ENCODE assay signal across 28 cellular contexts in the genomic region with DNA sequence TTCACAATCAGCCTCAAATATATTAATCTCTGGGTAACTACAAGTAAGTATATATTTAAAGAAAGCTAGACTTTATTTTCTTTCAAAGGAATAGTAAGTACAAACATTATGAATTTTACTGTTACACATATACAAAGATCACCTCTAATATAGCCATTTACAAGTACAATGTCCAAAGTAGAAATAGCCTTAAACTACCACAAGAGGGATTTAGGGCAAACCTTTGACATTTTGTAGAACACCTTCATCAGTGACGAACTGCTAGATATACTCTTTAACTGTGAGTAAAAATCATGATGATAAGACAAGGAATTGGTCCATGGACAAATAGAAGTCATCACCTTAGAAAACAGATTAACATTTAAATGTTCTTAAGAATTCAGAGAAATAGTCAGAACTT.
DNase-seq lines count a peak whose midpoint lies in the region; ATAC-seq and TF ChIP-seq lines count a peak whose summit lies in the region.
"Had no signal": no experiment of that assay in that cellular context is flagged by ENCODE, and none has a peak within 500 bp of the region (broad histone marks: within the 10 kb centered on the region; RNA-seq: fewer than 3 reads in every experiment).

No MANE protein-coding gene starts in this region.

- H3K27me3 Mint-ChIP-seq in neural crest cell (ENCODE audit: low read depth) (no peaks in the 10 kb centered on the region), MCF 10A (ENCODE audit: insufficient read depth, unreplicated experiment) (peaks cover 36% of the 10 kb centered on the region)
- H3K27me3 Mint-ChIP-seq: activated CD4-positive, alpha-beta memory T cell treated with anti-CD3 and anti-CD28 coated beads, Interleukin-2, amount 10 ng/mL, durations not matched to agents 7 days and 5 days; activated naive CD8-positive, alpha-beta T cell treated with anti-CD3 and anti-CD28 coated beads for 36 hours; naive B cell; T-cell had no signal

- POLR2A ChIA-PET in MCF 10A (lab: Yijun Ruan, JAX), result no interaction called here

- BruUV-seq in MCF 10A (replicated peaks; lab: Mats Ljungman, UMichigan), result no TSS peak

- peaks cover 4% of the 10 kb centered on the region for H3K9me3 Mint-ChIP-seq in neural crest cell
- H3K9me3 Mint-ChIP-seq in MCF 10A (ENCODE audit: unreplicated experiment), result no peaks in the 10 kb centered on the region
- H3K9me3 Mint-ChIP-seq: activated CD4-positive, alpha-beta memory T cell treated with anti-CD3 and anti-CD28 coated beads, Interleukin-2, amount 10 ng/mL, durations not matched to agents 7 days and 5 days had no signal

- TF ChIP-seq CTCF in GM12865 (IDR thresholded peaks at IDR 0.05; ENCODE audit: insufficient read depth, low read depth, low read length, missing control alignments), result no peak
- 0 out of 2 replicates have a peak, but pooled peaks have one; percentile 7 for TF ChIP-seq CTCF in LNCAP (IDR thresholded peaks at IDR 0.05)
- TF ChIP-seq CTCF in neural crest cell (conservative IDR thresholded peaks at IDR 0.05), result peak; percentile 34
- TF ChIP-seq CTCF in MCF 10A (IDR thresholded peaks at IDR 0.05; ENCODE audit: unreplicated experiment), result no peak

- no peak for ATAC-seq in HG03196 (IDR thresholded peaks at IDR 0.05; ENCODE audit: unreplicated experiment)
- ATAC-seq: heart left ventricle, left colon, T-cell had no signal

- DNase-seq in GM12865 (ENCODE audit: low read depth) (peak; percentile 2), SK-N-DZ (ENCODE audit: low spot score) (peak; percentile 45), neural crest cell (ENCODE audit: low read depth, low spot score) (no peak), NCI-H2227 (lab: John Stamatoyannopoulos, UW; ENCODE audit: unreplicated experiment) (no peak), MCF 10A (ENCODE audit: unreplicated experiment) (no peak), HK-2 (ENCODE audit: unreplicated experiment) (no peak)
- DNase-seq: activated CD4-positive, alpha-beta memory T cell treated with anti-CD3 and anti-CD28 coated beads, Interleukin-2, amount 10 ng/mL, durations not matched to agents 7 days and 5 days; activated CD4-positive, CD25-positive, alpha-beta regulatory T cell treated with anti-CD3 and anti-CD28 coated beads, Interleukin-2, amount 50 U/mL, for 72 hours; activated effector memory CD4-positive, alpha-beta T cell treated with Interleukin-2 at 50 U/mL for 16 hours; activated naive CD8-positive, alpha-beta T cell treated with anti-CD3 and anti-CD28 coated beads for 36 hours; caudate nucleus; heart left ventricle; left colon; naive B cell; NCI-H1417; NCI-H2081; NCI-H345; NCI-H82; SHP77 treated with DMSO at 0.1 percent for 48 hours; stimulated activated CD4-positive, alpha-beta T cell treated with anti-CD3 and anti-CD28 coated beads, Interleukin-4, amount 100 ng/mL, for 1 hour; stimulated activated naive CD4-positive, alpha-beta T cell; T-cell; uterus had no signal

- intact Hi-C loops in MCF 10A (cut with micrococcal nuclease), result no loop called here

- H3K4me1 Mint-ChIP-seq in neural crest cell (no peaks in the 10 kb centered on the region), MCF 10A (ENCODE audit: insufficient read depth, unreplicated experiment) (no peaks in the 10 kb centered on the region)
- H3K4me1 Mint-ChIP-seq: activated CD4-positive, alpha-beta memory T cell treated with anti-CD3 and anti-CD28 coated beads, Interleukin-2, amount 10 ng/mL, durations not matched to agents 7 days and 5 days; activated naive CD8-positive, alpha-beta T cell treated with anti-CD3 and anti-CD28 coated beads for 36 hours; CD14-positive monocyte; T-cell had no signal

- H3K4me3 Mint-ChIP-seq in neural crest cell (no peak overlapping the region), MCF 10A (ENCODE audit: unreplicated experiment) (no peak overlapping the region)
- H3K4me3 Mint-ChIP-seq: activated CD4-positive, alpha-beta memory T cell treated with anti-CD3 and anti-CD28 coated beads, Interleukin-2, amount 10 ng/mL, durations not matched to agents 7 days and 5 days; activated naive CD8-positive, alpha-beta T cell treated with anti-CD3 and anti-CD28 coated beads for 36 hours; CD14-positive monocyte; naive B cell; T-cell had no signal

- H3K36me3 Mint-ChIP-seq in neural crest cell (ENCODE audit: low read depth) (no peaks in the 10 kb centered on the region), MCF 10A (ENCODE audit: insufficient read depth, unreplicated experiment) (no peaks in the 10 kb centered on the region)
- H3K36me3 Mint-ChIP-seq: activated naive CD8-positive, alpha-beta T cell treated with anti-CD3 and anti-CD28 coated beads for 36 hours; CD14-positive monocyte; naive B cell; T-cell had no signal

- no peak overlapping the region for H3K4me3 ChIP-seq in GM12865 (ENCODE audit: low read depth, low read length)
- H3K4me3 ChIP-seq: ascending aorta, heart left ventricle, right atrium auricular region, uterus had no signal

- no peak overlapping the region for H3K27ac Mint-ChIP-seq in neural crest cell (ENCODE audit: unreplicated experiment)
- no peak overlapping the region for H3K27ac Mint-ChIP-seq in MCF 10A (ENCODE audit: low read depth, unreplicated experiment)
- H3K27ac Mint-ChIP-seq: activated CD4-positive, alpha-beta memory T cell treated with anti-CD3 and anti-CD28 coated beads, Interleukin-2, amount 10 ng/mL, durations not matched to agents 7 days and 5 days; activated naive CD8-positive, alpha-beta T cell treated with anti-CD3 and anti-CD28 coated beads for 36 hours; CD14-positive monocyte; naive B cell; T-cell had no signal

- CTCF ChIA-PET in MCF 10A (lab: Yijun Ruan, JAX), result interaction anchor here (0.9 kb wide), 1 partner anchor 89 kb away, joined by 3 read pairs; no protein-coding TSS in a partner anchor

Comparison
In these comparisons a context has a peak if more than half of its experiments do, and no peak if none do; other contexts are left out.
1. DNase-seq: peak in GM12865 (single experiment) and SK-N-DZ (single experiment); none in neural crest cell (single experiment), NCI-H2227 (single experiment), MCF 10A (single experiment) and HK-2 (single experiment).
2. CTCF ChIP-seq: peak in LNCAP (single experiment) and neural crest cell (single experiment); none in GM12865 (single experiment) and MCF 10A (single experiment).